ENCODE assay signal across 8 cellular contexts in genomic region chr9:113468-114266, GRCh38. TPM values are rescaled to one million over a fixed set of nuclear protein-coding genes. Genes with fewer than 3 reads are reported as not detected.
DNase-seq lines count a peak whose midpoint lies in the region; ATAC-seq, FAIRE-seq and TF ChIP-seq lines count a peak whose summit lies in the region.
"Not testable (repeated sequence)": the region's sequence is repeated elsewhere in the genome, so short reads cannot be mapped to it uniquely, and the experiment has no call there.

No MANE protein-coding gene starts in this region.

- intact Hi-C loops in Caco-2 (cut with micrococcal nuclease; ENCODE audit: unreplicated experiment); heart right ventricle (cut with DNase I): not testable (repeated sequence)

- H3K36me3 Mint-ChIP-seq in Caco-2 (ENCODE audit: insufficient read depth, unreplicated experiment) = peaks cover 10% of the 10 kb centered on the region
- not testable (repeated sequence) for H3K36me3 Mint-ChIP-seq in naive B cell; stimulated activated effector memory CD8-positive, alpha-beta T cell treated with anti-CD3 and anti-CD28 coated beads, Interleukin-12 subunit alpha, Interleukin-12 subunit beta, amount 100 ng/mL, for 72 hours

- H3K4me3 Mint-ChIP-seq in Caco-2 (ENCODE audit: unreplicated experiment) (peak overlapping the region; percentile 71), naive B cell (peak overlapping the region; percentile 72 to 90 (median 82))
- H3K4me3 Mint-ChIP-seq in stimulated activated effector memory CD8-positive, alpha-beta T cell treated with anti-CD3 and anti-CD28 coated beads, Interleukin-12 subunit alpha, Interleukin-12 subunit beta, amount 100 ng/mL, for 72 hours = peak overlapping the region; percentile 75

- peak; percentile 41 to 47 for DNase-seq in Caco-2
- DNase-seq in KBM-7 = peak; percentile 84
- peak; percentile 56 for DNase-seq in activated CD4-positive, alpha-beta T cell treated with anti-CD3 and anti-CD28 coated beads for 48 hours
- DNase-seq in bronchial epithelial cell (ENCODE audit: low read depth) = not testable (repeated sequence)
- peak; percentile 30 to 47 for DNase-seq in heart right ventricle
- peak; percentile 49 for DNase-seq in naive B cell
- peak in 1 of 2 donors; percentile 63 for DNase-seq in stimulated activated effector memory CD8-positive, alpha-beta T cell treated with anti-CD3 and anti-CD28 coated beads, Interleukin-12 subunit alpha, Interleukin-12 subunit beta, amount 100 ng/mL, for 72 hours (ENCODE audit: low spot score in 2 of 2)

- TF ChIP-seq CTCF in Caco-2 (IDR thresholded peaks at IDR 0.05; ENCODE audit: insufficient read depth in 1 of 2, low read depth in 1 of 2, low read length in 1 of 2, severe bottlenecking in 1 of 2, unreplicated experiment in 1 of 2); bronchial epithelial cell (IDR thresholded peaks at IDR 0.05; ENCODE audit: insufficient read depth, low read length, severe bottlenecking); heart right ventricle (IDR thresholded peaks at IDR 0.05): not testable (repeated sequence)

- ATAC-seq in GM21423 (IDR thresholded peaks at IDR 0.05; ENCODE audit: unreplicated experiment) (peak; percentile 61), heart right ventricle (peak; percentile 72 to 89 (median 81)), naive B cell (ENCODE audit: low read depth in 2 of 2) (peak; percentile 75 to 78)
- ATAC-seq in stimulated activated effector memory CD8-positive, alpha-beta T cell treated with anti-CD3 and anti-CD28 coated beads, Interleukin-12 subunit alpha, Interleukin-12 subunit beta, amount 100 ng/mL, for 72 hours = peak; percentile 84

- H3K4me3 ChIP-seq in Caco-2 (ENCODE audit: low read depth, low read length) (peak overlapping the region; percentile 45), bronchial epithelial cell (ENCODE audit: low read depth, low read length) (peak overlapping the region; percentile 23), heart right ventricle (peak overlapping the region; percentile 35 to 62 (median 53))

- H3K27ac ChIP-seq in heart right ventricle = peak overlapping the region in 5 of 10 donors; percentile 15 to 78 (median 67)

- BruUV-seq in Caco-2 (replicated peaks; lab: Mats Ljungman, UMichigan) = not testable (repeated sequence)

- not testable (repeated sequence) for H3K27me3 Mint-ChIP-seq in Caco-2 (ENCODE audit: insufficient read depth, unreplicated experiment)
- H3K27me3 Mint-ChIP-seq in naive B cell = peaks cover 23 to 57% (median 38%) of the 10 kb centered on the region in 3 donors

- FAIRE-seq in bronchial epithelial cell (lab: Jason Lieb, UNC) = not testable (repeated sequence)

- H3K27ac Mint-ChIP-seq in Caco-2 (ENCODE audit: unreplicated experiment); stimulated activated effector memory CD8-positive, alpha-beta T cell treated with anti-CD3 and anti-CD28 coated beads, Interleukin-12 subunit alpha, Interleukin-12 subunit beta, amount 100 ng/mL, for 72 hours: not testable (repeated sequence)
- H3K27ac Mint-ChIP-seq in naive B cell = peak overlapping the region in 4 of 6 donors; percentile 56 to 90 (median 76)

- in situ Hi-C loops in KBM-7 (cut with MboI; ENCODE audit: low pct_unique_long_range_greater_than_20kb, low sequenced_read_pairs) = not testable (repeated sequence)

- not testable (repeated sequence) for H3K36me3 ChIP-seq in Caco-2 (ENCODE audit: control insufficient read depth, insufficient read depth, low read length); bronchial epithelial cell (ENCODE audit: control insufficient read depth, insufficient read depth, low read length); heart right ventricle

- 1 to 2% methylated on average over 106 to 109 of the region's 111 CpGs for WGBS in heart right ventricle, 2 donors

- H3K4me1 Mint-ChIP-seq in Caco-2 (ENCODE audit: low read depth, unreplicated experiment) (peaks cover 13% of the 10 kb centered on the region), naive B cell (peaks cover 7 to 28% (median 25%) of the 10 kb centered on the region in 3 donors)
- peaks cover 32% of the 10 kb centered on the region for H3K4me1 Mint-ChIP-seq in stimulated activated effector memory CD8-positive, alpha-beta T cell treated with anti-CD3 and anti-CD28 coated beads, Interleukin-12 subunit alpha, Interleukin-12 subunit beta, amount 100 ng/mL, for 72 hours

- not testable (repeated sequence) for H3K4me1 ChIP-seq in Caco-2
- H3K4me1 ChIP-seq in heart right ventricle = peaks cover 0 to 34% (median 18%) of the 10 kb centered on the region in 9 donors

- H3K9me3 ChIP-seq in Caco-2, heart right ventricle: not testable (repeated sequence)

- not testable (repeated sequence) for H3K9me3 Mint-ChIP-seq in Caco-2 (ENCODE audit: unreplicated experiment); naive B cell; stimulated activated effector memory CD8-positive, alpha-beta T cell treated with anti-CD3 and anti-CD28 coated beads, Interleukin-12 subunit alpha, Interleukin-12 subunit beta, amount 100 ng/mL, for 72 hours

- POLR2A ChIA-PET in Caco-2 (lab: Charles Lee) = not testable (repeated sequence)

- H3K27me3 ChIP-seq in Caco-2 (replicated peaks; ENCODE audit: control insufficient read depth, insufficient read depth, low read length) = not testable (repeated sequence)
- H3K27me3 ChIP-seq in bronchial epithelial cell (ENCODE audit: control insufficient read depth, insufficient read depth, low read length) = peaks cover 15% of the 10 kb centered on the region
- H3K27me3 ChIP-seq in heart right ventricle = peaks cover 11 to 95% (median 84%) of the 10 kb centered on the region in 7 donors

- CTCF ChIA-PET in Caco-2 (lab: Charles Lee) = not testable (repeated sequence)

RNA-seq across cellular contexts. Expression of gene FOXD4, which starts 4.5 kb away (rescaled TPM):
- total RNA-seq in Caco-2 (2022) (0.56 and 0.93 TPM in 2 replicates), bronchial epithelial cell (0.26 TPM in 2 replicates), heart right ventricle (under 1 TPM in 5 of 10 donors, not detected in 5; 0.11 to 0.27 (median 0.13) TPM)
- polyA plus RNA-seq in heart right ventricle (under 1 TPM in 1 of 2 donors, not detected in 1; 0.23 TPM), naive B cell (ENCODE audit: low read depth in 6 of 6) (not detected)
